Comparison of ENCODE assay signal across 1 cellular context in the genomic region with DNA sequence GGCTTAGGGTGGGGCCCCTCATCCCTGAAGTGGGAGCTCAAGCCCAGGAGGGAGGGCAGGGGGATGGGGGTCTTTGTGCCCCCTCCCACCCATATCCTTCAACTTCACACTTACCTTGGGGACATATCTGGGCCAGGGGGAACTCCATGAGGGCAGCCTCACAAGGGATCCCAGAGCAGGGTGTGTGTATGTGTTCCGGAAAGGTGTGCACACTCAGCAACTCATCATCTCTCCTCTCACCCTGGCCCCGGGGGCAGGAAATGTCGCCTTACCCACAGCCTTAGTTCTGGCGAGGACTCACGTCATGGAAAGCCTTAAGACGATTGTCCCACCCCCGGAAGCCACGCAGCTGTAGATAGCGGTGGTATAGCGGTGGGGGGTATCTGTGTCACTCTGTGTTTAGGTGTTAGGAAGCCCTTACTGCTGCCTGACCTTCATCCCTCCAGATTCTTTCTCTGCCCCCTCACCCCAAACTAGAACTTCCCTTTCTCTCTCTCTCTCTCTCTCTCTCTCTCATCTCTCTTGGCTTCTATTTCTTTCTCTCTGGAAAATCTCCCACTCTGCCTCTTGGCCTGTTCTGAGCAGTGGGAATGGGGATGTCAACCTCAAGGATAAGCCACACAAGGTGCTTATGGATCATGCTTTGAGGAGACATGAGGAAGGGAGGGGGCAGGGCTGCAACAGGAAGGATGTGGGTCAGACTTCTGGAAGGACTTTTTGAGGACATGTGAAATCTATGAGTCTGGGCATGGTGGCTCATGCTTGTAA.
TF ChIP-seq lines count a peak whose summit lies in the region.

A gene (minus strand): TSS at position 288 of the 768 bp plus-strand sequence. CDS start 140 bp downstream, at position 148.

TF ChIP-seq in K562, 482 proteins besides CTCF, POLR2A, EP300 and RAD21 (continued from another document and continues in another):
- no peak for TF ChIP-seq PCBP1 (IDR thresholded peaks at IDR 0.05; ENCODE audit: low read depth, low read length, poor library complexity, severe bottlenecking)
- TF ChIP-seq RAD51 (IDR thresholded peaks at IDR 0.05; ENCODE audit: borderline replicate concordance, low read depth): no peak
- TF ChIP-seq, protein P1, sequence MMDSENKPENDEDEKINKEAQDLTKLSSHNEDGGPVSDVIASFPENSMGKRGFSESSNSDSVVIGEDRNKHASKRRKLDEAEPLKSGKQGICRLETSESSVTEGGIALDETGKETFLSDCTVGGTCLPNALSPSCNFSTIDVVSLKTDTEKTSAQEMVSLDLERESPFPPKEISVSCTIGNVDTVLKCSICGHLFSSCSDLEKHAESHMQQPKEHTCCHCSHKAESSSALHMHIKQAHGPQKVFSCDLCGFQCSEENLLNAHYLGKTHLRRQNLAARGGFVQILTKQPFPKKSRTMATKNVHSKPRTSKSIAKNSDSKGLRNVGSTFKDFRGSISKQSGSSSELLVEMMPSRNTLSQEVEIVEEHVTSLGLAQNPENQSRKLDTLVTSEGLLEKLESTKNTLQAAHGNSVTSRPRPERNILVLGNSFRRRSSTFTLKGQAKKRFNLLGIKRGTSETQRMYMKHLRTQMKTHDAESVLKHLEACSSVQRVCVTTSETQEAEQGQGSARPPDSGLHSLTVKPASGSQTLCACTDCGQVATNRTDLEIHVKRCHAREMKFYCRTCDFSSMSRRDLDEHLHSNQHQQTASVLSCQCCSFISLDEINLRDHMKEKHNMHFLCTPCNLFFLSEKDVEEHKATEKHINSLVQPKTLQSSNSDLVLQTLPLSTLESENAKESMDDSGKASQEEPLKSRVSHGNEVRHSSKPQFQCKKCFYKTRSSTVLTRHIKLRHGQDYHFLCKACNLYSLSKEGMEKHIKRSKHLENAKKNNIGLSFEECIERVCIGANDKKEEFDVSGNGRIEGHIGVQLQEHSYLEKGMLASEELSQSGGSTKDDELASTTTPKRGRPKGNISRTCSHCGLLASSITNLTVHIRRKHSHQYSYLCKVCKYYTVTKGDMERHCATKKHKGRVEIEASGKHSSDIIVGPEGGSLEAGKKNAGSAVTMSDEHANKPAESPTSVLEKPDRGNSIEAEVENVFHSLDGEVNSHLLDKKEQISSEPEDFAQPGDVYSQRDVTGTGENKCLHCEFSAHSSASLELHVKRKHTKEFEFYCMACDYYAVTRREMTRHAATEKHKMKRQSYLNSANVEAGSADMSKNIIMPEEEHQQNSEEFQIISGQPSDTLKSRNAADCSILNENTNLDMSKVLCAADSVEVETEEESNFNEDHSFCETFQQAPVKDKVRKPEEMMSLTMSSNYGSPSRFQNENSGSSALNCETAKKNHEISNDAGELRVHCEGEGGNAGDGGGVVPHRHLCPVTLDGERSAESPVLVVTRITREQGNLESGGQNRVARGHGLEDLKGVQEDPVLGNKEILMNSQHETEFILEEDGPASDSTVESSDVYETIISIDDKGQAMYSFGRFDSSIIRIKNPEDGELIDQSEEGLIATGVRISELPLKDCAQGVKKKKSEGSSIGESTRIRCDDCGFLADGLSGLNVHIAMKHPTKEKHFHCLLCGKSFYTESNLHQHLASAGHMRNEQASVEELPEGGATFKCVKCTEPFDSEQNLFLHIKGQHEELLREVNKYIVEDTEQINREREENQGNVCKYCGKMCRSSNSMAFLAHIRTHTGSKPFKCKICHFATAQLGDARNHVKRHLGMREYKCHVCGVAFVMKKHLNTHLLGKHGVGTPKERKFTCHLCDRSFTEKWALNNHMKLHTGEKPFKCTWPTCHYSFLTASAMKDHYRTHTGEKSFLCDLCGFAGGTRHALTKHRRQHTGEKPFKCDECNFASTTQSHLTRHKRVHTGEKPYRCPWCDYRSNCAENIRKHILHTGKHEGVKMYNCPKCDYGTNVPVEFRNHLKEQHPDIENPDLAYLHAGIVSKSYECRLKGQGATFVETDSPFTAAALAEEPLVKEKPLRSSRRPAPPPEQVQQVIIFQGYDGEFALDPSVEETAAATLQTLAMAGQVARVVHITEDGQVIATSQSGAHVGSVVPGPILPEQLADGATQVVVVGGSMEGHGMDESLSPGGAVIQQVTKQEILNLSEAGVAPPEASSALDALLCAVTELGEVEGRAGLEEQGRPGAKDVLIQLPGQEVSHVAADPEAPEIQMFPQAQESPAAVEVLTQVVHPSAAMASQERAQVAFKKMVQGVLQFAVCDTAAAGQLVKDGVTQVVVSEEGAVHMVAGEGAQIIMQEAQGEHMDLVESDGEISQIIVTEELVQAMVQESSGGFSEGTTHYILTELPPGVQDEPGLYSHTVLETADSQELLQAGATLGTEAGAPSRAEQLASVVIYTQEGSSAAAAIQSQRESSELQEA (IDR thresholded peaks at IDR 0.05; ENCODE audit: low read depth): no peak
- TF ChIP-seq CBX1 (IDR thresholded peaks at IDR 0.05; ENCODE audit: low read depth): no peak
- TF ChIP-seq, protein P2, sequence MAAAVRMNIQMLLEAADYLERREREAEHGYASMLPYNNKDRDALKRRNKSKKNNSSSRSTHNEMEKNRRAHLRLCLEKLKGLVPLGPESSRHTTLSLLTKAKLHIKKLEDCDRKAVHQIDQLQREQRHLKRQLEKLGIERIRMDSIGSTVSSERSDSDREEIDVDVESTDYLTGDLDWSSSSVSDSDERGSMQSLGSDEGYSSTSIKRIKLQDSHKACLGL (CRISPR knock-in tag; IDR thresholded peaks at IDR 0.05; ENCODE audit: borderline replicate concordance, poor library complexity, severe bottlenecking): no peak
- TF ChIP-seq CBX8 (IDR thresholded peaks at IDR 0.05; ENCODE audit: borderline replicate concordance, extremely low read depth, low read depth, low read length, poor library complexity, severe bottlenecking): no peak
- TF ChIP-seq, protein P3, sequence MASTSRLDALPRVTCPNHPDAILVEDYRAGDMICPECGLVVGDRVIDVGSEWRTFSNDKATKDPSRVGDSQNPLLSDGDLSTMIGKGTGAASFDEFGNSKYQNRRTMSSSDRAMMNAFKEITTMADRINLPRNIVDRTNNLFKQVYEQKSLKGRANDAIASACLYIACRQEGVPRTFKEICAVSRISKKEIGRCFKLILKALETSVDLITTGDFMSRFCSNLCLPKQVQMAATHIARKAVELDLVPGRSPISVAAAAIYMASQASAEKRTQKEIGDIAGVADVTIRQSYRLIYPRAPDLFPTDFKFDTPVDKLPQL (IDR thresholded peaks at IDR 0.05; ENCODE audit: extremely low read depth, insufficient read length): no peak
- TF ChIP-seq HNRNPLL (IDR thresholded peaks at IDR 0.05; ENCODE audit: low read depth, low read length, poor library complexity, severe bottlenecking): no peak
- TF ChIP-seq PPARD (CRISPR knock-in tag; IDR thresholded peaks at IDR 0.05): no peak
- no peak for TF ChIP-seq BHLHE40 (IDR thresholded peaks at IDR 0.05; ENCODE audit: low read length)
- no peak for TF ChIP-seq DNMT1 (IDR thresholded peaks at IDR 0.05)
- peak; percentile 90 for TF ChIP-seq C11orf30 (IDR thresholded peaks at IDR 0.05; ENCODE audit: low read depth)
- TF ChIP-seq ZNF184 (CRISPR knock-in tag; IDR thresholded peaks at IDR 0.05): no peak
- no peak for TF ChIP-seq NR3C1 (CRISPR knock-in tag; IDR thresholded peaks at IDR 0.05)
- no peak for TF ChIP-seq HNRNPH1 (optimal IDR thresholded peaks at IDR 0.05; ENCODE audit: low read depth, low read length)
- no peak for TF ChIP-seq PRPF4 (IDR thresholded peaks at IDR 0.05; ENCODE audit: insufficient read depth, low read depth, low read length, poor library complexity, severe bottlenecking)
- TF ChIP-seq CBFA2T3 (IDR thresholded peaks at IDR 0.05): peak; percentile 55
- peak; percentile 40; the same call in 1 of the 2 replicates for TF ChIP-seq PHF8 (IDR thresholded peaks at IDR 0.05; ENCODE audit: borderline replicate concordance, low read length)
- TF ChIP-seq NCOA6 (IDR thresholded peaks at IDR 0.05): no peak
- TF ChIP-seq, protein P4, sequence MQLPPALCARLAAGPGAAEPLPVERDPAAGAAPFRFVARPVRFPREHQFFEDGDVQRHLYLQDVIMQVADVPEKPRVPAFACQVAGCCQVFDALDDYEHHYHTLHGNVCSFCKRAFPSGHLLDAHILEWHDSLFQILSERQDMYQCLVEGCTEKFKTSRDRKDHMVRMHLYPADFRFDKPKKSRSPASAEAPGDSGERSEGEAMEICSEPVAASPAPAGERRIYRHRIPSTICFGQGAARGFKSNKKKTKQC (CRISPR knock-in tag; IDR thresholded peaks at IDR 0.05): no peak
- TF ChIP-seq TCF3 (CRISPR knock-in tag; IDR thresholded peaks at IDR 0.05): peak; percentile 36
- TF ChIP-seq, protein P5, sequence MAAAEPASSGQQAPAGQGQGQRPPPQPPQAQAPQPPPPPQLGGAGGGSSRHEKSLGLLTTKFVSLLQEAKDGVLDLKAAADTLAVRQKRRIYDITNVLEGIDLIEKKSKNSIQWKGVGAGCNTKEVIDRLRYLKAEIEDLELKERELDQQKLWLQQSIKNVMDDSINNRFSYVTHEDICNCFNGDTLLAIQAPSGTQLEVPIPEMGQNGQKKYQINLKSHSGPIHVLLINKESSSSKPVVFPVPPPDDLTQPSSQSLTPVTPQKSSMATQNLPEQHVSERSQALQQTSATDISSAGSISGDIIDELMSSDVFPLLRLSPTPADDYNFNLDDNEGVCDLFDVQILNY (CRISPR knock-in tag; IDR thresholded peaks at IDR 0.05): peak; percentile 70; the same call in 1 of the 2 replicates
- TF ChIP-seq TBL1XR1 (IDR thresholded peaks at IDR 0.05; ENCODE audit: low read length in 2 of 2): no peak
- TF ChIP-seq, protein P6, sequence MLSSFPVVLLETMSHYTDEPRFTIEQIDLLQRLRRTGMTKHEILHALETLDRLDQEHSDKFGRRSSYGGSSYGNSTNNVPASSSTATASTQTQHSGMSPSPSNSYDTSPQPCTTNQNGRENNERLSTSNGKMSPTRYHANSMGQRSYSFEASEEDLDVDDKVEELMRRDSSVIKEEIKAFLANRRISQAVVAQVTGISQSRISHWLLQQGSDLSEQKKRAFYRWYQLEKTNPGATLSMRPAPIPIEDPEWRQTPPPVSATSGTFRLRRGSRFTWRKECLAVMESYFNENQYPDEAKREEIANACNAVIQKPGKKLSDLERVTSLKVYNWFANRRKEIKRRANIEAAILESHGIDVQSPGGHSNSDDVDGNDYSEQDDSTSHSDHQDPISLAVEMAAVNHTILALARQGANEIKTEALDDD (IDR thresholded peaks at IDR 0.05): no peak
- TF ChIP-seq ZBTB7A (IDR thresholded peaks at IDR 0.05; ENCODE audit: borderline replicate concordance, control insufficient read depth, low read depth, low read length): peak; percentile 88
- TF ChIP-seq CEBPG (CRISPR knock-in tag; IDR thresholded peaks at IDR 0.05): no peak
- TF ChIP-seq CEBPG (tag; conservative IDR thresholded peaks at IDR 0.05 in 1 of 2, IDR thresholded peaks at IDR 0.05 in 1 of 2): no peak
- TF ChIP-seq LEF1 (IDR thresholded peaks at IDR 0.05): peak; percentile 44; the same call in 1 of the 2 replicates
- no peak for TF ChIP-seq ZNF384 (IDR thresholded peaks at IDR 0.05; ENCODE audit: low read depth, low read length)
- TF ChIP-seq CCNT2 (IDR thresholded peaks at IDR 0.05; ENCODE audit: borderline replicate concordance, extremely low read depth, insufficient read length, low read depth, low read length): no peak
- TF ChIP-seq NR2F6 (CRISPR knock-in tag; IDR thresholded peaks at IDR 0.05): no peak
- TF ChIP-seq ZNF717 (CRISPR knock-in tag; IDR thresholded peaks at IDR 0.05): no peak
- TF ChIP-seq, protein P7, sequence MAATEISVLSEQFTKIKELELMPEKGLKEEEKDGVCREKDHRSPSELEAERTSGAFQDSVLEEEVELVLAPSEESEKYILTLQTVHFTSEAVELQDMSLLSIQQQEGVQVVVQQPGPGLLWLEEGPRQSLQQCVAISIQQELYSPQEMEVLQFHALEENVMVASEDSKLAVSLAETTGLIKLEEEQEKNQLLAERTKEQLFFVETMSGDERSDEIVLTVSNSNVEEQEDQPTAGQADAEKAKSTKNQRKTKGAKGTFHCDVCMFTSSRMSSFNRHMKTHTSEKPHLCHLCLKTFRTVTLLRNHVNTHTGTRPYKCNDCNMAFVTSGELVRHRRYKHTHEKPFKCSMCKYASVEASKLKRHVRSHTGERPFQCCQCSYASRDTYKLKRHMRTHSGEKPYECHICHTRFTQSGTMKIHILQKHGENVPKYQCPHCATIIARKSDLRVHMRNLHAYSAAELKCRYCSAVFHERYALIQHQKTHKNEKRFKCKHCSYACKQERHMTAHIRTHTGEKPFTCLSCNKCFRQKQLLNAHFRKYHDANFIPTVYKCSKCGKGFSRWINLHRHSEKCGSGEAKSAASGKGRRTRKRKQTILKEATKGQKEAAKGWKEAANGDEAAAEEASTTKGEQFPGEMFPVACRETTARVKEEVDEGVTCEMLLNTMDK (IDR thresholded peaks at IDR 0.05; ENCODE audit: borderline replicate concordance, insufficient read depth, low read depth, low read length, poor library complexity, severe bottlenecking): no peak
- peak; percentile 62; the same call in 1 of the 2 replicates for TF ChIP-seq MTA3 (IDR thresholded peaks at IDR 0.05; ENCODE audit: borderline replicate concordance)
- 0 out of 4 replicates have a peak, but pooled peaks of 1 of the 2 experiments have one; percentile 30 for TF ChIP-seq FOXA3 (CRISPR knock-in tag; conservative IDR thresholded peaks at IDR 0.05 in 1 of 2, IDR thresholded peaks at IDR 0.05 in 1 of 2)
- TF ChIP-seq, protein P8, sequence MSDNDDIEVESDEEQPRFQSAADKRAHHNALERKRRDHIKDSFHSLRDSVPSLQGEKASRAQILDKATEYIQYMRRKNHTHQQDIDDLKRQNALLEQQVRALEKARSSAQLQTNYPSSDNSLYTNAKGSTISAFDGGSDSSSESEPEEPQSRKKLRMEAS (CRISPR knock-in tag; IDR thresholded peaks at IDR 0.05): no peak; the same call in 1 of the 2 replicates
- TF ChIP-seq HEY1 (CRISPR knock-in tag; IDR thresholded peaks at IDR 0.05; ENCODE audit: borderline replicate concordance): no peak
- TF ChIP-seq NRF1 (conservative IDR thresholded peaks at IDR 0.05 in 1 of 2, IDR thresholded peaks at IDR 0.05 in 1 of 2): 0 out of 4 replicates have a peak, but pooled peaks of 1 of the 2 experiments have one; percentile 22
- TF ChIP-seq HDAC8 (tag; IDR thresholded peaks at IDR 0.05): no peak
- no peak for TF ChIP-seq KDM2B (CRISPR knock-in tag; IDR thresholded peaks at IDR 0.05)
- TF ChIP-seq SMAD3 (CRISPR knock-in tag; conservative IDR thresholded peaks at IDR 0.05): no peak
- no peak for TF ChIP-seq XRCC5 (IDR thresholded peaks at IDR 0.05; ENCODE audit: low read depth, low read length)
- no peak for TF ChIP-seq ZNF507 (tag; conservative IDR thresholded peaks at IDR 0.05)
- TF ChIP-seq MEF2A (IDR thresholded peaks at IDR 0.05; ENCODE audit: control insufficient read depth, low read depth, low read length): no peak
- no peak for TF ChIP-seq SETDB1 (IDR thresholded peaks at IDR 0.05; ENCODE audit: low read length)
- TF ChIP-seq LCOR (CRISPR knock-in tag; IDR thresholded peaks at IDR 0.05): no peak
- TF ChIP-seq BCL6 (CRISPR knock-in tag; IDR thresholded peaks at IDR 0.05): no peak
- TF ChIP-seq, protein P9, sequence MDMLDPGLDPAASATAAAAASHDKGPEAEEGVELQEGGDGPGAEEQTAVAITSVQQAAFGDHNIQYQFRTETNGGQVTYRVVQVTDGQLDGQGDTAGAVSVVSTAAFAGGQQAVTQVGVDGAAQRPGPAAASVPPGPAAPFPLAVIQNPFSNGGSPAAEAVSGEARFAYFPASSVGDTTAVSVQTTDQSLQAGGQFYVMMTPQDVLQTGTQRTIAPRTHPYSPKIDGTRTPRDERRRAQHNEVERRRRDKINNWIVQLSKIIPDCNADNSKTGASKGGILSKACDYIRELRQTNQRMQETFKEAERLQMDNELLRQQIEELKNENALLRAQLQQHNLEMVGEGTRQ (CRISPR knock-in tag; IDR thresholded peaks at IDR 0.05): no peak
- peak; percentile 62 for TF ChIP-seq NEUROD1 (IDR thresholded peaks at IDR 0.05; ENCODE audit: borderline replicate concordance, low read depth, low read length, partially characterized antibody)
